8 cellular contexts compared by ENCODE assay signal in the genomic region with DNA sequence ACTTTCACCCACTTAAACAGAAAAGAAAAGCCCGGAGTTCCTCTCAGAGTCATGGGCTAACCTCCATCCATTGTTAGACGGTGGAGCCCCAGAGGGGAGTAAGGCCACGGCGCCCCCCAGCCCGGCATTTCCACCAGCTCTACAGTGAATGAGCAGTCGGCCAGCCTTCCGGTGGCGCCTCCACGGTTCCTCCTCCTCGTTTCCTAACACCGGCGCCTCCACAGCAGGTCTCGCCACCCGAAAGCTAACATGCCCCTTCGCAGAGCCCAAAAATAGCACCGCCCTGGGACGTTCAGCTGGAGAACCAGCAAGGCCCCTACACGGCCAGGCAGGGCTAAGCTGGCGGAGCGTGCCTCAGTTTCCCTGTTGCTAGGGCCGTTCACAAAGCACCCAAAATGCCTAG. TPM values are rescaled to one million over a fixed set of nuclear protein-coding genes. Genes with fewer than 3 reads are reported as not detected.
DNase-seq lines count a peak whose midpoint lies in the region; ATAC-seq and TF ChIP-seq lines count a peak whose summit lies in the region.

No MANE protein-coding gene starts in this region.

- TF ChIP-seq CTCF in foreskin keratinocyte (conservative IDR thresholded peaks at IDR 0.05) (no peak), upper lobe of right lung (IDR thresholded peaks at IDR 0.05) (no peak)

- no peaks in the 10 kb centered on the region for H3K36me3 ChIP-seq in neuron (ENCODE audit: insufficient read depth, low read length)
- H3K36me3 ChIP-seq in upper lobe of right lung: no peaks in the 10 kb centered on the region

- peak overlapping the region; percentile 47 for H2AFZ ChIP-seq in neuron (ENCODE audit: low read depth, low read length)

- ATAC-seq in GM19438 (IDR thresholded peaks at IDR 0.05; ENCODE audit: low read depth, unreplicated experiment) (peak; percentile 29), foreskin keratinocyte (peak; percentile 2), upper lobe of right lung (peak; percentile 14), HG03378 (IDR thresholded peaks at IDR 0.05; ENCODE audit: unreplicated experiment) (no peak)

- DNase-seq in activated gamma-delta T cell (lab: John Stamatoyannopoulos, UW) (peak; percentile 17), foreskin keratinocyte (no peak), upper lobe of right lung (peak; percentile 76), NCI-H1105 treated with DMSO at 0.1 percent for 48 hours (lab: John Stamatoyannopoulos, UW) (no peak)

- intact Hi-C loops in upper lobe of right lung (cut with DNase I): no loop called here

- H3K9me3 ChIP-seq in neuron (ENCODE audit: low read length) (no peaks in the 10 kb centered on the region), upper lobe of right lung (no peaks in the 10 kb centered on the region)

- H3K27ac ChIP-seq in foreskin keratinocyte: peak overlapping the region; percentile 71
- H3K27ac ChIP-seq in upper lobe of right lung: peak overlapping the region; percentile 85

- H3K27me3 ChIP-seq in foreskin keratinocyte: peaks cover 18% of the 10 kb centered on the region
- no peaks in the 10 kb centered on the region for H3K27me3 ChIP-seq in neuron (ENCODE audit: insufficient read depth, low read length)
- no peaks in the 10 kb centered on the region for H3K27me3 ChIP-seq in upper lobe of right lung

- H3K4me3 ChIP-seq in neuron (ENCODE audit: low read length) (peak overlapping the region; percentile 66), upper lobe of right lung (peak overlapping the region; percentile 95)

- H3K4me1 ChIP-seq in foreskin keratinocyte (peaks cover 8% of the 10 kb centered on the region), neuron (ENCODE audit: insufficient read depth, low read length) (peaks cover 8% of the 10 kb centered on the region), upper lobe of right lung (peaks cover 16% of the 10 kb centered on the region)

TF ChIP-seq in PFSK-1, 5 proteins besides CTCF, POLR2A, EP300 and RAD21:
- TF ChIP-seq TAF1 (IDR thresholded peaks at IDR 0.05; ENCODE audit: borderline replicate concordance, insufficient read depth, low read length): no peak; the same call in 1 of the 2 replicates
- no peak for TF ChIP-seq FOXP2 (optimal IDR thresholded peaks at IDR 0.05; ENCODE audit: borderline replicate concordance, extremely low read depth, extremely low read length, insufficient read depth)
- peak; percentile 60; the same call in 1 of the 2 replicates for TF ChIP-seq SIN3A (IDR thresholded peaks at IDR 0.05; ENCODE audit: borderline replicate concordance, insufficient read depth, low read length)
- TF ChIP-seq, protein P1, sequence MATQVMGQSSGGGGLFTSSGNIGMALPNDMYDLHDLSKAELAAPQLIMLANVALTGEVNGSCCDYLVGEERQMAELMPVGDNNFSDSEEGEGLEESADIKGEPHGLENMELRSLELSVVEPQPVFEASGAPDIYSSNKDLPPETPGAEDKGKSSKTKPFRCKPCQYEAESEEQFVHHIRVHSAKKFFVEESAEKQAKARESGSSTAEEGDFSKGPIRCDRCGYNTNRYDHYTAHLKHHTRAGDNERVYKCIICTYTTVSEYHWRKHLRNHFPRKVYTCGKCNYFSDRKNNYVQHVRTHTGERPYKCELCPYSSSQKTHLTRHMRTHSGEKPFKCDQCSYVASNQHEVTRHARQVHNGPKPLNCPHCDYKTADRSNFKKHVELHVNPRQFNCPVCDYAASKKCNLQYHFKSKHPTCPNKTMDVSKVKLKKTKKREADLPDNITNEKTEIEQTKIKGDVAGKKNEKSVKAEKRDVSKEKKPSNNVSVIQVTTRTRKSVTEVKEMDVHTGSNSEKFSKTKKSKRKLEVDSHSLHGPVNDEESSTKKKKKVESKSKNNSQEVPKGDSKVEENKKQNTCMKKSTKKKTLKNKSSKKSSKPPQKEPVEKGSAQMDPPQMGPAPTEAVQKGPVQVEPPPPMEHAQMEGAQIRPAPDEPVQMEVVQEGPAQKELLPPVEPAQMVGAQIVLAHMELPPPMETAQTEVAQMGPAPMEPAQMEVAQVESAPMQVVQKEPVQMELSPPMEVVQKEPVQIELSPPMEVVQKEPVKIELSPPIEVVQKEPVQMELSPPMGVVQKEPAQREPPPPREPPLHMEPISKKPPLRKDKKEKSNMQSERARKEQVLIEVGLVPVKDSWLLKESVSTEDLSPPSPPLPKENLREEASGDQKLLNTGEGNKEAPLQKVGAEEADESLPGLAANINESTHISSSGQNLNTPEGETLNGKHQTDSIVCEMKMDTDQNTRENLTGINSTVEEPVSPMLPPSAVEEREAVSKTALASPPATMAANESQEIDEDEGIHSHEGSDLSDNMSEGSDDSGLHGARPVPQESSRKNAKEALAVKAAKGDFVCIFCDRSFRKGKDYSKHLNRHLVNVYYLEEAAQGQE (IDR thresholded peaks at IDR 0.05; ENCODE audit: insufficient read depth in 1 of 2, low read depth in 2 of 2, low read length in 2 of 2): 0 out of 4 replicates have a peak, but pooled peaks of 1 of the 2 experiments have one; percentile 18
- no peak; the same call in 1 of the 2 replicates for TF ChIP-seq POLR2AphosphoS5 (IDR thresholded peaks at IDR 0.05; ENCODE audit: low read depth, low read length)
TF ChIP-seq in PFSK-1: peak in this region for 2.

RNA-seq across cellular contexts. Expression of a gene that starts 0.9 kb away (rescaled TPM):
- polyA plus RNA-seq in PFSK-1 (2012; ENCODE audit: insufficient read length, low read depth): 26.7 TPM
- total RNA-seq in foreskin keratinocyte (10.4 and 13.0 TPM in 2 replicates), upper lobe of right lung (16.0 TPM)
- polyA plus RNA-seq in foreskin keratinocyte: 6.1 and 6.4 TPM in 2 replicates

Comparison
In these comparisons a context has a peak if more than half of its experiments do, and no peak if none do; other contexts are left out.
1. DNase-seq: peak in activated gamma-delta T cell (single experiment) and upper lobe of right lung (single experiment); none in foreskin keratinocyte (0 of 2) and NCI-H1105 treated with DMSO at 0.1 percent for 48 hours (single experiment).